8 cellular contexts compared by ENCODE assay signal in the genomic region with DNA sequence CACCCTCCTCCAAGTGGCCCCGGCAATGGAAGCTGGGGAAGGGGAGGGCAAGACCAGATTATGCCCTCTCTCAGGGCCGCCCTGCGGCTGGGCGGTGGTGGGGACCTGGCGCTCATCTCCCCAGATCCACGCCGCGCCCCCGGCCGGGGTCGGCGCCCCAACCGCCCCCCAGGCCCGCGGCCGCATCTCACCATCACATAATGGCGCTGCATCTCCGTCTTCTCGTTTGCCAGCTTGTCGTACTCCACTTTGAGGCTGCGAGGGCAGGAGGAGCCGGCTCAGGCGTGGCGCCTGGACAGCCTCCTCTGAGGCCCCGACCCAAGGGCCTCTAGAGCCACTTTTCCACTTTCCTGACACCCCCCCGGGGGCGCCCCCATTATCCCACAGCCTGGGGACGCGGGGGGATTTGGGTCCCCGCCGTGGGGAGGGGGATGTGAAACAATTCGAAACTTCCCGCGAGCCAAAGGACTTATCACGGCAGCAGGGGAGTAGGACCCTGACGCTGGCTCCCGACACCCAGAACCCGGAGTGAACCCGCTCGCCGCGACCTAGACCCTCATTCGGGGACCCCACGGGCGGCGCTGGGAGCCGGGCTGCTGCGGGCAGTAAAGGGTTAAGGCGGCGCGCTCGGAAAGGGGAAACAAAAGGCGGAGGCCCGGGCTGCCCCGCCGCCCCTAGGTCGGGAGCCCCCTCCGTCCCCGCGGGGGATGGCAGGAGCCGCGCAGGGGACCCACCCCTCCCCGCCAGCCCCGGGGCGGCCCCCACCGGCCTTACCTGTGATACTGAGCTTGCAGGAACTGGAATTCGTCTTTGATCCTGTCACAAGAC. TPM values are rescaled to one million over a fixed set of nuclear protein-coding genes. Genes with fewer than 3 reads are reported as not detected.
A peak's percentile ranks its signal among the peaks of the same experiment; 100 is the strongest.
DNase-seq lines count a peak whose midpoint lies in the region; ATAC-seq, FAIRE-seq and TF ChIP-seq lines count a peak whose summit lies in the region.

No MANE protein-coding gene starts in this region.

- peaks cover 26% of the 10 kb centered on the region for H3F3A ChIP-seq in PC-9 (ENCODE audit: insufficient read depth, low read depth)

- H3K79me2 ChIP-seq in PC-9 (ENCODE audit: low read depth), result peaks cover 65% of the 10 kb centered on the region

- BruUV-seq in PC-9 (replicated peaks; lab: Mats Ljungman, UMichigan), result no TSS peak

- peak; percentile 61 for DNase-seq in GM19239 (ENCODE audit: insufficient read length, low spot score)
- DNase-seq in PC-9, result peak; percentile 40 to 41
- DNase-seq in activated naive CD8-positive, alpha-beta T cell treated with anti-CD3 and anti-CD28 coated beads, Interleukin-2, amount 50 U/mL, for 24 hours, result peak; percentile 63
- peak; percentile 58 for DNase-seq in stimulated activated CD4-positive, alpha-beta T cell treated with anti-CD3 and anti-CD28 coated beads, Interleukin-12 subunit alpha, Interleukin-12 subunit beta, amount 100 ng/mL, for 4 hours
- no peak for DNase-seq in RKO (ENCODE audit: low spot score)
- DNase-seq in LoVo (ENCODE audit: low spot score), result no peak
- DNase-seq in GF-D8 (lab: John Stamatoyannopoulos, UW), result no peak

- no peak overlapping the region for H2AFZ ChIP-seq in PC-9

- H4K20me1 ChIP-seq in PC-9 (ENCODE audit: insufficient read depth), result peaks cover 27% of the 10 kb centered on the region

- H3K27ac Mint-ChIP-seq in activated naive CD8-positive, alpha-beta T cell treated with anti-CD3 and anti-CD28 coated beads, Interleukin-2, amount 50 U/mL, for 24 hours, result peak overlapping the region; percentile 64

- H3K4me3 Mint-ChIP-seq in activated naive CD8-positive, alpha-beta T cell treated with anti-CD3 and anti-CD28 coated beads, Interleukin-2, amount 50 U/mL, for 24 hours, result peak overlapping the region; percentile 95

- no peak for ATAC-seq in activated naive CD8-positive, alpha-beta T cell treated with anti-CD3 and anti-CD28 coated beads, Interleukin-2, amount 50 U/mL, for 24 hours

- H3K4me3 ChIP-seq in PC-9 (peak overlapping the region; percentile 84), iPS-18c (ENCODE audit: insufficient read depth, low read depth, low read length) (peak overlapping the region; percentile 89)

- H3K36me3 ChIP-seq in PC-9 (ENCODE audit: low read depth), result 0 out of 2 replicates have a peak, but pooled peaks cover 9% of the 10 kb centered on the region

- TF ChIP-seq CTCF in PC-9 (conservative IDR thresholded peaks at IDR 0.05), result no peak; the same call in 1 of the 2 replicates

- no peaks in the 10 kb centered on the region for H3K9me3 ChIP-seq in PC-9 (ENCODE audit: insufficient read depth, low read depth)
- H3K9me3 ChIP-seq in iPS-18c (ENCODE audit: control insufficient read depth, insufficient read depth, low read length), result no peaks in the 10 kb centered on the region

- H3K4me2 ChIP-seq in PC-9, result peak overlapping the region; percentile 91

- CTCF ChIA-PET in PC-9 (lab: Charles Lee), result interaction anchor here (0.5 to 0.8 kb wide), 4 partner anchors 42 to 445 kb away, joined by 3 to 6 read pairs (median 4); no protein-coding TSS in a partner anchor

- intact Hi-C loops in PC-9 (cut with micrococcal nuclease; ENCODE audit: unreplicated experiment), result loop anchor here (10.0 kb wide), 3 partner anchors 279 to 549 kb away; no protein-coding TSS in a partner anchor

- peak overlapping the region; percentile 78; the same call in 1 of the 2 replicates for H3K27ac ChIP-seq in PC-9

- peaks cover 4% of the 10 kb centered on the region for H3K27me3 Mint-ChIP-seq in activated naive CD8-positive, alpha-beta T cell treated with anti-CD3 and anti-CD28 coated beads, Interleukin-2, amount 50 U/mL, for 24 hours

- POLR2A ChIA-PET in PC-9 (lab: Charles Lee; ENCODE audit: unreplicated experiment), result interaction anchor here (0.7 kb wide), 1 partner anchor 598 kb away, joined by 4 read pairs; no protein-coding TSS in a partner anchor

- peaks cover 55% of the 10 kb centered on the region for H3K4me1 ChIP-seq in PC-9 (replicated peaks; ENCODE audit: insufficient read depth)

- no peaks in the 10 kb centered on the region for H3K27me3 ChIP-seq in PC-9 (ENCODE audit: insufficient read depth, low read depth)

- FAIRE-seq in GM19239 (lab: Jason Lieb, UNC), result no peak

- H3K9me3 Mint-ChIP-seq in activated naive CD8-positive, alpha-beta T cell treated with anti-CD3 and anti-CD28 coated beads, Interleukin-2, amount 50 U/mL, for 24 hours, result no peaks in the 10 kb centered on the region

- peaks cover 68% of the 10 kb centered on the region for H3K4me1 Mint-ChIP-seq in activated naive CD8-positive, alpha-beta T cell treated with anti-CD3 and anti-CD28 coated beads, Interleukin-2, amount 50 U/mL, for 24 hours

- H3K9me2 ChIP-seq in PC-9 (ENCODE audit: insufficient read depth), result no peaks in the 10 kb centered on the region

- peaks cover 35% of the 10 kb centered on the region for H3K36me3 Mint-ChIP-seq in activated naive CD8-positive, alpha-beta T cell treated with anti-CD3 and anti-CD28 coated beads, Interleukin-2, amount 50 U/mL, for 24 hours (ENCODE audit: low read depth)

RNA-seq across cellular contexts. Expression of a gene that starts 2.1 kb away (rescaled TPM):
- total RNA-seq in PC-9 (2021), result 51.3 and 72.4 TPM in 2 replicates

Comparison
In these comparisons a context has a peak if more than half of its experiments do, and no peak if none do; other contexts are left out.
1. DNase-seq: peak in GM19239 (single experiment), PC-9 (2 of 2), activated naive CD8-positive, alpha-beta T cell treated with anti-CD3 and anti-CD28 coated beads, Interleukin-2, amount 50 U/mL, for 24 hours (single experiment) and stimulated activated CD4-positive, alpha-beta T cell treated with anti-CD3 and anti-CD28 coated beads, Interleukin-12 subunit alpha, Interleukin-12 subunit beta, amount 100 ng/mL, for 4 hours (single experiment); none in RKO (single experiment), LoVo (single experiment) and GF-D8 (single experiment).